In the genomic region with DNA sequence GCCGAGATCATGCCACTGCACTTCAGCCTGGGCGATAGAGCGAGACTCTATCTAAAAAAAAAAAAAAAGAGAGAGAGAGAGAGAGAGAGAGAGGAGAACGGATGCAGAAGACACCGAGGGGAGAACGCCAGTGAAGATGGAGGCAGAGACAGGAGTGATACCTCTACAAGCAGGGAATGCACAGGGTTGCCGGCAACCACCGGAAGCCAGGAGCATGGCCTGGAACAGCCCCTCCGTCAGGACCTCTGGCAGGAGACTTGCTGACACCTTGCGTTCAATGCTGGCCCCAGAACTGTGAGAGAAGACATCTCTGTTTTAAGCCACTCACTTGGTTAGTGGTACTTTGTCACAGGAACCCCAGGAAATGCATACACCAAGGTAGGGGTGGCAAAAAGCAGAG, we compare ENCODE assay signal across 16 cellular contexts. TPM values are rescaled to one million over a fixed set of nuclear protein-coding genes. Genes with fewer than 3 reads are reported as not detected.
DNase-seq lines count a peak whose midpoint lies in the region; ATAC-seq, FAIRE-seq and TF ChIP-seq lines count a peak whose summit lies in the region.
"Had no signal": no experiment of that assay in that cellular context is flagged by ENCODE, and none has a peak within 500 bp of the region (broad histone marks: within the 10 kb centered on the region; RNA-seq: fewer than 3 reads in every experiment).

No MANE protein-coding gene starts in this region.

- WGBS in A549 (ENCODE audit: missing lambda C conversion rate), result 93% methylated on average over 10 of the region's 10 CpGs
- 100% methylated on average over 1 of the region's 10 CpGs for WGBS in right lobe of liver (ENCODE audit: insufficient coverage, low coverage, low lambda C conversion rate, missing lambda C conversion rate)

- no peak overlapping the region for H3K27ac Mint-ChIP-seq in WTC11
- H3K27ac Mint-ChIP-seq: activated CD4-positive, alpha-beta memory T cell treated with anti-CD3 and anti-CD28 coated beads for 36 hours had no signal

- intact Hi-C loops in HCT116 (cut with micrococcal nuclease) (no loop called here), right lobe of liver (cut with DNase I) (no loop called here)

- H2AFZ ChIP-seq in HCT116 (ENCODE audit: low read depth, low read length, poor library complexity, severe bottlenecking), result no peak overlapping the region
- H2AFZ ChIP-seq: neural progenitor cell had no signal

- H3K36me3 ChIP-seq in HCT116 (ENCODE audit: control insufficient read depth in 1 of 2, insufficient read depth in 2 of 2, low read length in 2 of 2), result no peaks in the 10 kb centered on the region
- H3K36me3 ChIP-seq in right lobe of liver, result no peaks in the 10 kb centered on the region
- H3K36me3 ChIP-seq: esophagus squamous epithelium, neural progenitor cell had no signal

- RAD21 ChIA-PET in HCT116 (lab: Charles Lee; ENCODE audit: low non-redundant PET in 1 of 2, low total read pairs in 2 of 2, uncharacterized antibody in 2 of 2, unreplicated experiment in 2 of 2), result interaction anchor here in 1 of 2 experiments (0.8 kb wide), 1 partner anchor 63 kb away, joined by 3 read pairs; no protein-coding TSS in a partner anchor

- no peak for TF ChIP-seq RAD21 in A549 (conservative IDR thresholded peaks at IDR 0.05 in 1 of 2, IDR thresholded peaks at IDR 0.05 in 1 of 2)
- no peak for TF ChIP-seq RAD21 in HCT116 (IDR thresholded peaks at IDR 0.05; ENCODE audit: low read depth)

- H3K9me3 Mint-ChIP-seq in WTC11, result no peaks in the 10 kb centered on the region
- H3K9me3 Mint-ChIP-seq: activated CD4-positive, alpha-beta memory T cell treated with anti-CD3 and anti-CD28 coated beads for 36 hours; memory B cell; neural progenitor cell had no signal

- no peaks in the 10 kb centered on the region for H3K36me3 Mint-ChIP-seq in WTC11
- H3K36me3 Mint-ChIP-seq: activated CD4-positive, alpha-beta memory T cell treated with anti-CD3 and anti-CD28 coated beads for 36 hours; memory B cell; neural progenitor cell had no signal

- no peak for FAIRE-seq in A549 (lab: Jason Lieb, UNC)
- no peak for FAIRE-seq in frontal cortex (lab: Jason Lieb, UNC)
- FAIRE-seq: bronchial epithelial cell, islet of Langerhans had no signal

- TF ChIP-seq CTCF in A549 (IDR thresholded peaks at IDR 0.05), result no peak
- TF ChIP-seq CTCF in HCT116 (IDR thresholded peaks at IDR 0.05 in 2 of 3, conservative IDR thresholded peaks at IDR 0.05 in 1 of 3; ENCODE audit: borderline replicate concordance in 1 of 3, insufficient read depth in 1 of 3, low read depth in 2 of 3, low read length in 2 of 3), result no peak
- TF ChIP-seq CTCF in WTC11 (IDR thresholded peaks at IDR 0.05), result no peak
- TF ChIP-seq CTCF in right lobe of liver (IDR thresholded peaks at IDR 0.05), result no peak

- H4K20me1 ChIP-seq in HCT116 (ENCODE audit: insufficient read depth), result no peaks in the 10 kb centered on the region

- CTCF ChIA-PET in A549 (lab: Yijun Ruan, JAX) (interaction anchor here (0.7 kb wide), 2 partner anchors 14 to 105 kb away, joined by 3 read pairs; no protein-coding TSS in a partner anchor), HCT116 (lab: Charles Lee) (interaction anchor here (1.6 kb wide), 1 partner anchor 35 kb away, joined by 3 read pairs; no protein-coding TSS in a partner anchor), WTC11 (lab: Charles Lee) (no interaction called here)

- ATAC-seq in A549 (no peak), HCT116 (no peak), WTC11 (no peak), right lobe of liver (no peak), HG03045 (IDR thresholded peaks at IDR 0.05; ENCODE audit: unreplicated experiment) (no peak)

- H3K4me3 ChIP-seq in A549 (no peak overlapping the region), HCT116 (replicated peaks in 1 of 2; ENCODE audit: low read depth in 1 of 2, low read length in 2 of 2) (0 out of 4 replicates have a peak overlapping the region, but pooled peaks of 1 of the 2 experiments have one; percentile 15), right lobe of liver (no peak overlapping the region)
- H3K4me3 ChIP-seq: esophagus squamous epithelium, neural progenitor cell had no signal

- POLR2A ChIA-PET in A549 (lab: Yijun Ruan, JAX) (no interaction called here), HCT116 (lab: Charles Lee) (interaction anchor here (0.5 to 1.6 kb wide), 5 partner anchors 9 to 44 kb away, joined by 3 to 4 read pairs (median 3); no protein-coding TSS in a partner anchor), WTC11 (lab: Charles Lee) (interaction anchor here (0.6 kb wide), 1 partner anchor 1682 kb away, joined by 4 read pairs; no protein-coding TSS in a partner anchor)

- H3K27ac ChIP-seq in A549 (peak overlapping the region; percentile 91 to 93), HCT116 (ENCODE audit: low read depth, low read length) (peak overlapping the region; percentile 55; the same call in 1 of the 2 replicates), right lobe of liver (peak overlapping the region; percentile 60 to 62 (median 62))
- H3K27ac ChIP-seq: neural progenitor cell had no signal

- H3K9me3 ChIP-seq in A549 (no peaks in the 10 kb centered on the region), HCT116 (ENCODE audit: control insufficient read depth in 1 of 2, insufficient read depth in 1 of 2, low read depth in 1 of 2, low read length in 2 of 2) (no peaks in the 10 kb centered on the region), right lobe of liver (no peaks in the 10 kb centered on the region)
- H3K9me3 ChIP-seq: Caco-2, esophagus squamous epithelium had no signal

- H3K4me1 Mint-ChIP-seq in WTC11, result peaks cover 16% of the 10 kb centered on the region

- peak overlapping the region; percentile 26; the same call in 1 of the 2 replicates for H3K9ac ChIP-seq in HCT116 (ENCODE audit: low read length)
- H3K9ac ChIP-seq: neural progenitor cell had no signal

- no peaks in the 10 kb centered on the region for H3K79me2 ChIP-seq in HCT116 (ENCODE audit: insufficient read depth, low read length)

- no peaks in the 10 kb centered on the region for H3K9me2 ChIP-seq in HCT116 (ENCODE audit: insufficient read depth)

- H3K4me2 ChIP-seq in A549, result peak overlapping the region; percentile 70
- peak overlapping the region; percentile 71 for H3K4me2 ChIP-seq in HCT116 (ENCODE audit: low read length)
- H3K4me2 ChIP-seq: neural progenitor cell had no signal

- peaks cover 65% of the 10 kb centered on the region for H3K4me1 ChIP-seq in A549
- peaks cover 61% of the 10 kb centered on the region in 2 experiments for H3K4me1 ChIP-seq in HCT116 (ENCODE audit: control insufficient read depth in 1 of 2, insufficient read depth in 2 of 2, low read length in 2 of 2)
- H3K4me1 ChIP-seq in right lobe of liver, result peaks cover 0 to 32% (median 5%) of the 10 kb centered on the region in 4 donors
- H3K4me1 ChIP-seq: neural progenitor cell had no signal

- TF ChIP-seq EP300 in A549 (IDR thresholded peaks at IDR 0.05), result no peak

- H3K4me3 Mint-ChIP-seq in WTC11, result no peak overlapping the region
- H3K4me3 Mint-ChIP-seq: activated CD4-positive, alpha-beta memory T cell treated with anti-CD3 and anti-CD28 coated beads for 36 hours; neural progenitor cell had no signal

- H3K27me3 Mint-ChIP-seq in WTC11 (ENCODE audit: low read depth), result no peaks in the 10 kb centered on the region; the same call in none of the 2 replicates
- H3K27me3 Mint-ChIP-seq: activated CD4-positive, alpha-beta memory T cell treated with anti-CD3 and anti-CD28 coated beads for 36 hours; memory B cell had no signal

- H3K27me3 ChIP-seq in HCT116 (ENCODE audit: insufficient read depth, low read length) (no peaks in the 10 kb centered on the region), right lobe of liver (no peaks in the 10 kb centered on the region)
- H3K27me3 ChIP-seq: esophagus squamous epithelium, neural progenitor cell had no signal

- DNase-seq in A549 (ENCODE audit: low read depth in 1 of 2, low spot score in 1 of 2) (no peak), HCT116 (ENCODE audit: low read depth, low spot score) (no peak), WTC11 (ENCODE audit: low spot score) (no peak), right lobe of liver (no peak), OCI-M1 (lab: John Stamatoyannopoulos, UW) (no peak), NCI-H2196 (lab: John Stamatoyannopoulos, UW; ENCODE audit: unreplicated experiment) (no peak), frontal cortex (ENCODE audit: low spot score in 2 of 2) (no peak)
- DNase-seq: activated CD4-positive, alpha-beta memory T cell treated with anti-CD3 and anti-CD28 coated beads for 36 hours; Caco-2; esophagus squamous epithelium; NCI-H226 had no signal

- TF ChIP-seq POLR2A in A549 (IDR thresholded peaks at IDR 0.05; ENCODE audit: low read length) (no peak), HCT116 (IDR thresholded peaks at IDR 0.05; ENCODE audit: borderline replicate concordance, extremely low read depth, insufficient read depth, insufficient read length) (no peak), right lobe of liver (IDR thresholded peaks at IDR 0.05) (no peak)

- no TSS peak for BruUV-seq in HCT116 (replicated peaks; lab: Mats Ljungman, UMichigan)

TF ChIP-seq in A549, 52 proteins besides CTCF, POLR2A, EP300 and RAD21:
- no peak for TF ChIP-seq MAX (IDR thresholded peaks at IDR 0.05)

TF ChIP-seq in HCT116, 20 proteins besides CTCF, POLR2A, EP300 and RAD21 (continues in another document):
- TF ChIP-seq TCF7L2 (IDR thresholded peaks at IDR 0.05; ENCODE audit: borderline replicate concordance, extremely low read depth, insufficient read depth, insufficient read length), result no peak

TF ChIP-seq in WTC11, 78 proteins besides CTCF, POLR2A, EP300 and RAD21 (continues in another document):
- TF ChIP-seq NR3C1 (CRISPR knock-in tag; conservative IDR thresholded peaks at IDR 0.05; ENCODE audit: low read depth), result no peak

RNA-seq across cellular contexts. Expression of gene DUSP5, which starts 38.1 kb away (rescaled TPM):
- polyA plus RNA-seq in A549 (2011; rRNA removed), result 152 and 171 TPM in 2 replicates
- polyA plus RNA-seq in A549 (2012; cell fraction: cytosol; rRNA removed), result 92.2 and 125 TPM in 2 replicates
- 137 and 140 TPM in 2 replicates for polyA plus RNA-seq in A549 (2012; cell fraction: nucleus; rRNA removed)
- polyA plus RNA-seq in A549 (2017; fragmentation: RNase III; extraction: RNeasy Plus Mini Kit Qiagen cat#74134 plus additional on column Dnase treatment), result 47.9 to 49.3 TPM (median 48.8 TPM) in 3 replicates
- polyA minus RNA-seq in A549 (2011; rRNA and poly(A)+ RNA removed), result 652 and 758 TPM in 2 replicates
- total RNA-seq in HCT116 (2021; ENCODE audit: unreplicated experiment), result 137 TPM
- 199 and 315 TPM in 2 replicates for polyA plus RNA-seq in HCT116 (2012)
- 31.4 to 55.1 TPM (median 33.1 TPM) in 3 replicates for total RNA-seq in WTC11 (2021)
- total RNA-seq in right lobe of liver, result 10 to 100 TPM in 3 of 6 experiments, 1 to 10 TPM in 3; 2.3 to 47.7 (median 10.8) TPM
- total RNA-seq in frontal cortex, result 2.0 TPM
